ENCODE assay signal across 30 cellular contexts in the genomic region with DNA sequence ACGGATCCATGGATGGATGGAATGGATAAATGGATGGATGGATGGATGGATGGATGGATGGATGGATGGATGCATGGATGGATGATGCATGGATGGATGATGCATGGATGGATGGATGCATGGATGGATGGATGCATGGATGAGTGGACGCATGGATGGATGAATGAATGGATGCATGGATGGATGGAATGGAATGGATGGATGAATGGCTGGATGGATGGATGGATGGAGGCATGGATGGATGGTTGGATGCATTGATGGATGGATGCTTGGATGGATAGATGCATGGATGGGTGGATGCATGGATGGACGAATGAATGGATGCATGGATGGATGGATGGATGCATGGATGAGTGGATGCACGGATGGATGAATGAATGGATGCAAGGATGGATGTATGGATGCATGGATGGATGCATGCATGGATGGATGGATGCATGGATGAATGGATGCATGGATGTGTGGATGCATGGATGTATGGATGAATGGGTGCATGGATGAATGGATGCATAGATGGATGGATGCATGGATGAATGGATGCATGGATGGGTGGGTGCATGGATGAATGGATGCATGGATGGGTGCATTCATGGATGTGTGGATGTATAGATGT.
"Had no signal": no experiment of that assay in that cellular context is flagged by ENCODE, and none has a peak within 500 bp of the region (broad histone marks: within the 10 kb centered on the region; RNA-seq: fewer than 3 reads in every experiment).

No MANE protein-coding gene starts in this region.

- H3K27me3 Mint-ChIP-seq: activated naive CD8-positive, alpha-beta T cell had no signal

- H3K4me1 ChIP-seq: adrenal gland, colonic mucosa had no signal

- H3K27me3 ChIP-seq: adrenal gland, body of pancreas, cardiac muscle cell, colonic mucosa had no signal

- ATAC-seq: activated CD4-positive, alpha-beta T cell treated with anti-CD3 and anti-CD28 coated beads for 36 hours; activated CD8-positive, alpha-beta memory T cell treated with anti-CD3 and anti-CD28 coated beads, Interleukin-2, amount 10 ng/mL, durations not matched to agents 7 days and 5 days; activated CD8-positive, alpha-beta T cell treated with anti-CD3 and anti-CD28 coated beads, Interleukin-2, amount 10 ng/mL, durations not matched to agents 7 days and 5 days; body of pancreas; esophagus mucosa had no signal

- DNase-seq: activated CD4-positive, alpha-beta memory T cell treated with anti-CD3 and anti-CD28 coated beads for 36 hours; activated CD4-positive, alpha-beta T cell treated with anti-CD3 and anti-CD28 coated beads for 36 hours; activated CD4-positive, alpha-beta T cell treated with anti-CD3 and anti-CD28 coated beads, Interleukin-2, amount 10 ng/mL, durations not matched to agents 24 days and 14 days; activated CD4-positive, CD25-positive, alpha-beta regulatory T cell; activated CD4-positive, CD25-positive, alpha-beta regulatory T cell treated with anti-CD3 and anti-CD28 coated beads, Interleukin-2, amount 50 U/mL, for 72 hours; activated CD8-positive, alpha-beta memory T cell treated with anti-CD3 and anti-CD28 coated beads, Interleukin-2, amount 10 ng/mL, durations not matched to agents 7 days and 5 days; activated CD8-positive, alpha-beta memory T cell treated with anti-CD3 and anti-CD28 coated beads, Interleukin-2, amount 50 U/mL, for 4 hours; activated CD8-positive, alpha-beta T cell treated with anti-CD3 and anti-CD28 coated beads, Interleukin-2, amount 10 ng/mL, durations not matched to agents 7 days and 5 days; activated effector memory CD4-positive, alpha-beta T cell treated with anti-CD3 and anti-CD28 coated beads, Interleukin-2, amount 50 U/mL, for 16 hours; activated naive CD4-positive, alpha-beta T cell treated with anti-CD3 and anti-CD28 coated beads, Interleukin-2, amount 10 ng/mL, durations not matched to agents 7 days and 5 days; activated T-cell treated with anti-CD3 and anti-CD28 coated beads, Interleukin-2, amount 50 U/mL, for 1 hour; activated T-cell treated with anti-CD3 and anti-CD28 coated beads, Interleukin-2, amount 50 U/mL, for 48 hours; adrenal gland; amygdala; aorta; body of pancreas; central memory CD4-positive, alpha-beta T cell; cerebellar nuclear complex; colonic mucosa; effector CD8-positive, alpha-beta T cell; foreskin fibroblast; head of caudate nucleus; T-helper 2 cell had no signal

- H3K4me3 ChIP-seq: adrenal gland, body of pancreas, cardiac muscle cell, colonic mucosa had no signal

- H3K4me3 Mint-ChIP-seq: activated CD4-positive, alpha-beta memory T cell treated with anti-CD3 and anti-CD28 coated beads for 36 hours; activated CD4-positive, alpha-beta T cell treated with anti-CD3 and anti-CD28 coated beads for 36 hours; activated CD4-positive, alpha-beta T cell treated with anti-CD3 and anti-CD28 coated beads, Interleukin-2, amount 10 ng/mL, durations not matched to agents 24 days and 14 days; activated CD8-positive, alpha-beta memory T cell treated with anti-CD3 and anti-CD28 coated beads, Interleukin-2, amount 10 ng/mL, durations not matched to agents 7 days and 5 days; activated CD8-positive, alpha-beta T cell treated with anti-CD3 and anti-CD28 coated beads, Interleukin-2, amount 10 ng/mL, durations not matched to agents 7 days and 5 days; activated naive CD4-positive, alpha-beta T cell treated with anti-CD3 and anti-CD28 coated beads, Interleukin-2, amount 10 ng/mL, durations not matched to agents 7 days and 5 days; activated naive CD8-positive, alpha-beta T cell; activated T-helper 1 cell treated with anti-CD3 and anti-CD28 coated beads, Interleukin-12 subunit alpha, Interleukin-12 subunit beta, Interleukin-2, Interleukin-4 antibody, amounts not matched to agents 30 ng/mL and 10 ng/mL and 1 ng/mL, durations not matched to agents 14 hours and 24 hours and 36 hours had no signal

- H3K27ac ChIP-seq: adrenal gland, body of pancreas, cardiac muscle cell, colonic mucosa had no signal

- H3K9me3 Mint-ChIP-seq: activated CD4-positive, alpha-beta memory T cell treated with anti-CD3 and anti-CD28 coated beads for 36 hours; activated naive CD4-positive, alpha-beta T cell treated with anti-CD3 and anti-CD28 coated beads, Interleukin-2, amount 10 ng/mL, durations not matched to agents 7 days and 5 days; activated T-helper 2 cell treated with anti-CD3 and anti-CD28 coated beads, Interferon-gamma antibody, Interleukin-2, Interleukin-4, amounts not matched to agents 10 μg/mL and 5 μg/mL and 100 μg/mL, durations not matched to agents 14 hours and 24 hours and 36 hours had no signal

- H3K4me1 Mint-ChIP-seq: activated CD4-positive, alpha-beta T cell treated with anti-CD3 and anti-CD28 coated beads for 36 hours; activated CD4-positive, alpha-beta T cell treated with anti-CD3 and anti-CD28 coated beads, Interleukin-2, amount 10 ng/mL, durations not matched to agents 24 days and 14 days; activated CD8-positive, alpha-beta memory T cell treated with anti-CD3 and anti-CD28 coated beads, Interleukin-2, amount 10 ng/mL, durations not matched to agents 7 days and 5 days; activated naive CD4-positive, alpha-beta T cell treated with anti-CD3 and anti-CD28 coated beads, Interleukin-2, amount 10 ng/mL, durations not matched to agents 7 days and 5 days had no signal

- FAIRE-seq: endometrium, frontal cortex had no signal

- H3K36me3 Mint-ChIP-seq: activated CD4-positive, alpha-beta memory T cell treated with anti-CD3 and anti-CD28 coated beads for 36 hours; activated CD8-positive, alpha-beta memory T cell treated with anti-CD3 and anti-CD28 coated beads, Interleukin-2, amount 10 ng/mL, durations not matched to agents 7 days and 5 days; activated naive CD4-positive, alpha-beta T cell treated with anti-CD3 and anti-CD28 coated beads, Interleukin-2, amount 10 ng/mL, durations not matched to agents 7 days and 5 days; activated naive CD8-positive, alpha-beta T cell had no signal

- H3K27ac Mint-ChIP-seq: activated CD4-positive, alpha-beta memory T cell treated with anti-CD3 and anti-CD28 coated beads for 36 hours; activated CD4-positive, alpha-beta T cell treated with anti-CD3 and anti-CD28 coated beads for 36 hours; activated CD4-positive, alpha-beta T cell treated with anti-CD3 and anti-CD28 coated beads, Interleukin-2, amount 10 ng/mL, durations not matched to agents 24 days and 14 days; activated CD8-positive, alpha-beta memory T cell treated with anti-CD3 and anti-CD28 coated beads, Interleukin-2, amount 10 ng/mL, durations not matched to agents 7 days and 5 days; activated CD8-positive, alpha-beta T cell treated with anti-CD3 and anti-CD28 coated beads, Interleukin-2, amount 10 ng/mL, durations not matched to agents 7 days and 5 days; activated naive CD4-positive, alpha-beta T cell treated with anti-CD3 and anti-CD28 coated beads, Interleukin-2, amount 10 ng/mL, durations not matched to agents 7 days and 5 days; activated naive CD8-positive, alpha-beta T cell; activated T-helper 1 cell treated with anti-CD3 and anti-CD28 coated beads, Interleukin-12 subunit alpha, Interleukin-12 subunit beta, Interleukin-2, Interleukin-4 antibody, amounts not matched to agents 30 ng/mL and 10 ng/mL and 1 ng/mL, durations not matched to agents 14 hours and 24 hours and 36 hours; activated T-helper 2 cell treated with anti-CD3 and anti-CD28 coated beads, Interferon-gamma antibody, Interleukin-2, Interleukin-4, amounts not matched to agents 10 μg/mL and 5 μg/mL and 100 μg/mL, durations not matched to agents 14 hours and 24 hours and 36 hours had no signal

- H3K36me3 ChIP-seq: adrenal gland, cardiac muscle cell, colonic mucosa had no signal

- H3K9me3 ChIP-seq: adrenal gland, body of pancreas, colonic mucosa had no signal
